In genomic region chr11:129202646-129203045, GRCh38 we compare ENCODE assay signal across 27 cellular contexts.
"Had no signal": no experiment of that assay in that cellular context is flagged by ENCODE, and none has a peak within 500 bp of the region (broad histone marks: within the 10 kb centered on the region; RNA-seq: fewer than 3 reads in every experiment).

No MANE protein-coding gene starts in this region.

- H3K27ac ChIP-seq: left lung, lower lobe of right lung, ovary, right atrium auricular region, skin epidermis, stomach, testis, thyroid gland, transverse colon, upper lobe of left lung, vagina had no signal

- H3K4me1 ChIP-seq: left lung, lower lobe of right lung, right atrium auricular region, stomach, testis, transverse colon, vagina had no signal

- H3K4me1 Mint-ChIP-seq: nephron had no signal

- DNase-seq: hippocampal formation; kidney glomerular epithelial cell; left cardiac atrium; left lung; lower lobe of right lung; mammary epithelial cell; mesenchymal stem cell; naive thymus-derived CD8-positive, alpha-beta T cell; ovary; stimulated activated CD4-positive, alpha-beta T cell treated with anti-CD3 and anti-CD28 coated beads, Interleukin-12 subunit alpha, Interleukin-12 subunit beta, amount 100 ng/mL, for 4 hours; stimulated activated CD4-positive, alpha-beta T cell treated with anti-CD3 and anti-CD28 coated beads, Interleukin-15, amount 100 ng/mL, for 24 hours; stimulated activated CD4-positive, alpha-beta T cell treated with anti-CD3 and anti-CD28 coated beads, Interleukin-2, amount 100 ng/mL, for 24 hours; stimulated activated CD4-positive, alpha-beta T cell treated with anti-CD3 and anti-CD28 coated beads, Interleukin-4, amount 100 ng/mL, for 1 hour; stimulated activated naive B cell treated with anti-CD40 and anti-IgM and Interleukin-4, amounts not matched to agents 10 μg/mL and 1 μg/mL and 100 μg/mL, for 72 hours; stimulated activated naive CD8-positive, alpha-beta T cell treated with anti-CD3 and anti-CD28 coated beads, Interleukin-15, Interleukin-2, amounts not matched to agents 100 U/mL and 50 U/mL, for 24 hours; stomach; testis; thyroid gland; transverse colon; upper lobe of left lung had no signal

- FAIRE-seq: keratinocyte had no signal

- H3K36me3 ChIP-seq: left lung, lower lobe of right lung, ovary, right atrium auricular region, stomach, thyroid gland, upper lobe of left lung, vagina had no signal

- H3K9me3 ChIP-seq: ovary, right atrium auricular region, testis, thyroid gland, vagina had no signal

- H3K4me3 ChIP-seq: left lung, lower lobe of right lung, ovary, right atrium auricular region, skin epidermis, stomach, testis, thyroid gland, transverse colon, upper lobe of left lung, vagina had no signal

- H3K27me3 ChIP-seq: left lung, ovary, right atrium auricular region, stomach, testis, thyroid gland, transverse colon, upper lobe of left lung, vagina had no signal

- H3K27ac Mint-ChIP-seq: naive thymus-derived CD8-positive, alpha-beta T cell; nephron; progenitor cell of endocrine pancreas; stimulated activated naive B cell treated with anti-CD40 and anti-IgM and Interleukin-4, amounts not matched to agents 10 μg/mL and 1 μg/mL and 100 μg/mL, for 72 hours had no signal

- H3K27me3 Mint-ChIP-seq: naive thymus-derived CD8-positive, alpha-beta T cell; progenitor cell of endocrine pancreas; stimulated activated naive B cell treated with anti-CD40 and anti-IgM and Interleukin-4, amounts not matched to agents 10 μg/mL and 1 μg/mL and 100 μg/mL, for 72 hours had no signal

- H3K4me3 Mint-ChIP-seq: naive thymus-derived CD8-positive, alpha-beta T cell; nephron; stimulated activated naive B cell treated with anti-CD40 and anti-IgM and Interleukin-4, amounts not matched to agents 10 μg/mL and 1 μg/mL and 100 μg/mL, for 72 hours had no signal

- ATAC-seq: left cardiac atrium; left lung; lower lobe of right lung; naive thymus-derived CD8-positive, alpha-beta T cell; sciatic nerve; stimulated activated naive B cell treated with anti-CD40 and anti-IgM and Interleukin-4, amounts not matched to agents 10 μg/mL and 1 μg/mL and 100 μg/mL, for 72 hours; stimulated activated naive CD8-positive, alpha-beta T cell treated with anti-CD3 and anti-CD28 coated beads, Interleukin-15, Interleukin-2, amounts not matched to agents 100 U/mL and 50 U/mL, for 24 hours had no signal
